8 cellular contexts compared by ENCODE assay signal in genomic region chr3:51498871-51499790, GRCh38. TPM values are rescaled to one million over a fixed set of nuclear protein-coding genes. Genes with fewer than 3 reads are reported as not detected.
DNase-seq lines count a peak whose midpoint lies in the region; ATAC-seq and TF ChIP-seq lines count a peak whose summit lies in the region.

No MANE protein-coding gene starts in this region.

- H3K4me3 ChIP-seq in endodermal cell (ENCODE audit: low read length) (peak overlapping the region; percentile 97), mesendoderm (ENCODE audit: low read length) (peak overlapping the region; percentile 85)

- peaks cover 15% of the 10 kb centered on the region for H3K36me3 ChIP-seq in endodermal cell (ENCODE audit: control insufficient read depth, insufficient read depth, low read length)
- H3K36me3 ChIP-seq in mesendoderm (ENCODE audit: control insufficient read depth, insufficient read depth, low read length): no peaks in the 10 kb centered on the region

- no peaks in the 10 kb centered on the region for H3K4me1 Mint-ChIP-seq in endodermal cell

- H3K27ac Mint-ChIP-seq in endodermal cell: peak overlapping the region; percentile 99

- no peaks in the 10 kb centered on the region for H3K27me3 ChIP-seq in endodermal cell (ENCODE audit: control insufficient read depth, insufficient read depth, low read length, poor library complexity, severe bottlenecking)
- no peaks in the 10 kb centered on the region for H3K27me3 ChIP-seq in mesendoderm (ENCODE audit: insufficient read depth, low read length, poor library complexity)

- peak overlapping the region; percentile 92 for H3K56ac ChIP-seq in mesendoderm (ENCODE audit: low read length)

- H3K27me3 Mint-ChIP-seq in endodermal cell (ENCODE audit: insufficient read depth): no peaks in the 10 kb centered on the region

- no peak for TF ChIP-seq CTCF in endodermal cell (conservative IDR thresholded peaks at IDR 0.05)

- ATAC-seq in GM21360 (IDR thresholded peaks at IDR 0.05; ENCODE audit: unreplicated experiment): peak; percentile 54

- no peaks in the 10 kb centered on the region for H3K4me1 ChIP-seq in endodermal cell (ENCODE audit: control insufficient read depth, insufficient read depth, low read length)
- no peaks in the 10 kb centered on the region for H3K4me1 ChIP-seq in mesendoderm (ENCODE audit: control insufficient read depth, low read depth, low read length)

- H3K18ac ChIP-seq in mesendoderm (ENCODE audit: low read length): peak overlapping the region; percentile 89

- no peak overlapping the region for H3K23ac ChIP-seq in mesendoderm (ENCODE audit: low read length)

- H2BK5ac ChIP-seq in mesendoderm (ENCODE audit: low read length): no peak overlapping the region

- no peak overlapping the region for H2BK15ac ChIP-seq in mesendoderm (replicated peaks; ENCODE audit: low read depth)

- H3K9me3 Mint-ChIP-seq in endodermal cell: no peaks in the 10 kb centered on the region

- H3K79me2 ChIP-seq in mesendoderm (ENCODE audit: control insufficient read depth, insufficient read depth, low read length): peaks cover 13% of the 10 kb centered on the region

- no peak overlapping the region for H2AK5ac ChIP-seq in mesendoderm (ENCODE audit: low read length)

- no peak overlapping the region for H4K5ac ChIP-seq in mesendoderm (ENCODE audit: low read length)

- H3K4me2 ChIP-seq in mesendoderm (ENCODE audit: low read length): peak overlapping the region; percentile 67

- H3K9ac ChIP-seq in endodermal cell (ENCODE audit: extremely low read depth, low read length, poor library complexity, severe bottlenecking) (peak overlapping the region; percentile 90), mesendoderm (ENCODE audit: low read length) (peak overlapping the region; percentile 81)

- peak overlapping the region; percentile 89 for H3K4me3 Mint-ChIP-seq in endodermal cell

- H3K79me1 ChIP-seq in mesendoderm (ENCODE audit: low read length): no peaks in the 10 kb centered on the region

- no peak overlapping the region for H2BK120ac ChIP-seq in mesendoderm (ENCODE audit: low read depth, low read length)

- peak overlapping the region; percentile 99 for H4K8ac ChIP-seq in mesendoderm (ENCODE audit: low read depth, low read length)

- H3K36me3 Mint-ChIP-seq in endodermal cell (ENCODE audit: low read depth): peaks cover 8% of the 10 kb centered on the region

- 0 to 2% methylated on average over 13 to 48 of the region's 49 CpGs for WGBS in endodermal cell (ENCODE audit: insufficient coverage in 1 of 2, insufficient read length in 1 of 2), 2 experiments
- no CpG with 5 or more reads among the region's 49 CpGs for WGBS in mesendoderm (ENCODE audit: extremely low coverage, insufficient coverage, low lambda C conversion rate)

- H3K4ac ChIP-seq in mesendoderm (ENCODE audit: low read depth, low read length): no peak overlapping the region

- DNase-seq in CMK (ENCODE audit: low read depth) (peak; percentile 87), HT-29 (ENCODE audit: low spot score) (peak; percentile 91), NOMO-1 treated with DMSO at 0.1 percent for 48 hours (lab: John Stamatoyannopoulos, UW; ENCODE audit: unreplicated experiment) (peak; percentile 97), endodermal cell (peak; percentile 99), mesendoderm (peak; percentile 98)
- peak; percentile 51 for DNase-seq in activated CD8-positive, alpha-beta memory T cell treated with anti-CD3 and anti-CD28 coated beads, Interleukin-2, amount 50 U/mL, for 1 hour (ENCODE audit: extremely low read depth)
- DNase-seq in stimulated activated CD8-positive, alpha-beta memory T cell treated with anti-CD3 and anti-CD28 coated beads, Interleukin-12 subunit alpha, Interleukin-12 subunit beta, amount 100 ng/mL, for 4 hours (ENCODE audit: low read depth): peak; percentile 71

- H3K27ac ChIP-seq in endodermal cell (ENCODE audit: low read depth, low read length) (peak overlapping the region; percentile 98), mesendoderm (ENCODE audit: low read depth, low read length) (peak overlapping the region; percentile 96)

- no peaks in the 10 kb centered on the region for H3K9me3 ChIP-seq in endodermal cell (ENCODE audit: control insufficient read depth, low read length)

RNA-seq across cellular contexts. Expression of gene DCAF1, which starts 0.7 kb away (rescaled TPM):
- 10.6 and 12.2 TPM in 2 replicates for total RNA-seq in HT-29 (2014; rRNA removed; shearing (Covaris generic))
- total RNA-seq in endodermal cell: 10 to 100 TPM; 24.9 to 27.1 TPM
- polyA plus RNA-seq in endodermal cell (2013, experiment 1 of 2): 24.7 TPM
- polyA plus RNA-seq in endodermal cell (2013, experiment 2 of 2): 22.5 TPM
- polyA plus RNA-seq in mesendoderm (2013, experiment 1 of 2): 16.3 TPM
- polyA plus RNA-seq in mesendoderm (2013, experiment 2 of 2): 15.6 TPM

RNA-seq across cellular contexts. Expression of gene RAD54L2, which starts 39.4 kb away (rescaled TPM):
- total RNA-seq in HT-29 (2014; rRNA removed; shearing (Covaris generic)): 7.4 and 7.6 TPM in 2 replicates
- 10 to 100 TPM; 54.1 to 56.4 TPM for total RNA-seq in endodermal cell
- polyA plus RNA-seq in endodermal cell (2013, experiment 1 of 2): 19.6 TPM
- 21.9 TPM for polyA plus RNA-seq in endodermal cell (2013, experiment 2 of 2)
- 10.0 TPM for polyA plus RNA-seq in mesendoderm (2013, experiment 1 of 2)
- 9.9 TPM for polyA plus RNA-seq in mesendoderm (2013, experiment 2 of 2)

Comparison
In these comparisons a context has a peak if more than half of its experiments do, and no peak if none do; other contexts are left out.
1. Peak in every context shown above with its lines: DNase-seq, ATAC-seq, H3K4me3 ChIP-seq and H3K27ac ChIP-seq.